In genomic region chr16:19086322-19087199, GRCh38 we compare ENCODE assay signal across 8 cellular contexts. TPM values are rescaled to one million over a fixed set of nuclear protein-coding genes. Genes with fewer than 3 reads are reported as not detected.
DNase-seq lines count a peak whose midpoint lies in the region; ATAC-seq and TF ChIP-seq lines count a peak whose summit lies in the region.

No MANE protein-coding gene starts in this region.

- H3K36me3 Mint-ChIP-seq in neural crest cell (ENCODE audit: low read depth): peaks cover 6% of the 10 kb centered on the region

- H3K9me3 Mint-ChIP-seq in neural crest cell: no peaks in the 10 kb centered on the region

- DNase-seq in COR-L47 (lab: John Stamatoyannopoulos, UW) (peak; percentile 68), KG1 (lab: John Stamatoyannopoulos, UW) (peak; percentile 14), RKO (ENCODE audit: low spot score) (peak; percentile 91), fibroblast of villous mesenchyme (ENCODE audit: low read depth) (peak; percentile 94), neural crest cell (ENCODE audit: low read depth, low spot score) (peak; percentile 87)
- peak; percentile 69 for DNase-seq in activated T-helper 9 cell treated with anti-CD3 and anti-CD28 coated beads, Interleukin-2, amount 50 U/mL, for 16 hours (ENCODE audit: low read depth)
- DNase-seq in stimulated activated naive CD8-positive, alpha-beta T cell treated with anti-CD3 and anti-CD28 coated beads, Interleukin-15, Interleukin-2, amounts not matched to agents 100 U/mL and 50 U/mL, for 24 hours: peak; percentile 86

- H3K4me1 Mint-ChIP-seq in neural crest cell: peaks cover 7% of the 10 kb centered on the region

- H3K4me3 Mint-ChIP-seq in neural crest cell: peak overlapping the region; percentile 85

- no peak overlapping the region for H3K27ac Mint-ChIP-seq in neural crest cell (ENCODE audit: unreplicated experiment)

- peak overlapping the region; percentile 58 for H3K4me3 ChIP-seq in fibroblast of villous mesenchyme (ENCODE audit: low read depth, low read length)

- peaks cover 10% of the 10 kb centered on the region for H3K27me3 Mint-ChIP-seq in neural crest cell (ENCODE audit: low read depth)

- peak; percentile 98 for TF ChIP-seq CTCF in fibroblast of villous mesenchyme (IDR thresholded peaks at IDR 0.05; ENCODE audit: insufficient read depth, low read depth, low read length)
- TF ChIP-seq CTCF in neural crest cell (conservative IDR thresholded peaks at IDR 0.05): peak; percentile 99

- ATAC-seq in GM21381 (IDR thresholded peaks at IDR 0.05; ENCODE audit: unreplicated experiment): peak; percentile 89
- ATAC-seq in stimulated activated naive CD8-positive, alpha-beta T cell treated with anti-CD3 and anti-CD28 coated beads, Interleukin-15, Interleukin-2, amounts not matched to agents 100 U/mL and 50 U/mL, for 24 hours: peak; percentile 98

RNA-seq across cellular contexts. Expression of gene COQ7, which starts 19.1 kb away (rescaled TPM):
- total RNA-seq in fibroblast of villous mesenchyme (9.9 and 10.0 TPM in 2 replicates), neural crest cell (25.6 and 25.7 TPM in 2 replicates)

RNA-seq across cellular contexts. Expression of gene ITPRIPL2, which starts 27.2 kb away (rescaled TPM):
- total RNA-seq in fibroblast of villous mesenchyme (40.3 and 46.2 TPM in 2 replicates), neural crest cell (20.2 and 21.8 TPM in 2 replicates)

Comparison
In these comparisons a context has a peak if more than half of its experiments do, and no peak if none do; other contexts are left out.
1. Peak in every context shown above with its lines: DNase-seq, ATAC-seq and H3K4me3 ChIP-seq.
2. DNase-seq: peak in every context shown above with its lines; median percentile 94 in fibroblast of villous mesenchyme; 91 in RKO; 87 in neural crest cell; 86 in stimulated activated naive CD8-positive, alpha-beta T cell treated with anti-CD3 and anti-CD28 coated beads, Interleukin-15, Interleukin-2, amounts not matched to agents 100 U/mL and 50 U/mL, for 24 hours; 69 in activated T-helper 9 cell treated with anti-CD3 and anti-CD28 coated beads, Interleukin-2, amount 50 U/mL, for 16 hours; 68 in COR-L47; 14 in KG1.